Comparison of ENCODE assay signal across 20 cellular contexts in genomic region chr15:87648278-87648677, GRCh38.
DNase-seq lines count a peak whose midpoint lies in the region; ATAC-seq and TF ChIP-seq lines count a peak whose summit lies in the region.
"Had no signal": no experiment of that assay in that cellular context is flagged by ENCODE, and none has a peak within 500 bp of the region (broad histone marks: within the 10 kb centered on the region; RNA-seq: fewer than 3 reads in every experiment).

No MANE protein-coding gene starts in this region.

- CTCF ChIA-PET in AG04450 (lab: Charles Lee): no interaction called here
- CTCF ChIA-PET in MCF 10A (lab: Yijun Ruan, JAX): no interaction called here

- H3K4me3 ChIP-seq in AG04450 (ENCODE audit: low read depth, low read length) (no peak overlapping the region), choroid plexus epithelial cell (ENCODE audit: low read depth, low read length) (no peak overlapping the region)
- H3K4me3 ChIP-seq: Peyer's patch had no signal

- POLR2A ChIA-PET in AG04450 (lab: Yijun Ruan, JAX): no interaction called here
- POLR2A ChIA-PET in MCF 10A (lab: Yijun Ruan, JAX): no interaction called here

- peak; percentile 41 for ATAC-seq in sciatic nerve
- no peak for ATAC-seq in GM21381 (IDR thresholded peaks at IDR 0.05; ENCODE audit: unreplicated experiment)
- ATAC-seq: CD8-positive, alpha-beta T cell had no signal

- TF ChIP-seq CTCF in AG04450 (IDR thresholded peaks at IDR 0.05; ENCODE audit: low read depth, low read length) (no peak), choroid plexus epithelial cell (conservative IDR thresholded peaks at IDR 0.05; ENCODE audit: low read depth, low read length) (no peak), MCF 10A (IDR thresholded peaks at IDR 0.05; ENCODE audit: unreplicated experiment) (no peak)

- no peaks in the 10 kb centered on the region for H3K27me3 Mint-ChIP-seq in MCF 10A (ENCODE audit: insufficient read depth, unreplicated experiment)

- H3K27ac Mint-ChIP-seq in MCF 10A (ENCODE audit: low read depth, unreplicated experiment): no peak overlapping the region
- H3K27ac Mint-ChIP-seq: CD8-positive, alpha-beta T cell had no signal

- peak; percentile 44 for DNase-seq in AG04450 (ENCODE audit: low read depth, low spot score)
- peak; percentile 86 for DNase-seq in NCI-H226
- peak; percentile 57 for DNase-seq in choroid plexus epithelial cell (ENCODE audit: low read depth)
- DNase-seq in sciatic nerve (ENCODE audit: low spot score): no peak
- no peak for DNase-seq in MCF 10A (ENCODE audit: unreplicated experiment)
- no peak for DNase-seq in COR-L47 (lab: John Stamatoyannopoulos, UW)
- no peak for DNase-seq in midbrain (lab: John Stamatoyannopoulos, UW)
- DNase-seq: AML-193; C1 segment of cervical spinal cord; Calu3; CD8-positive, alpha-beta T cell; DMS153; GDM1; NCI-H1092; NCI-H1436; NCI-H2029; NCI-H345; NCI-H524; Peyer's patch had no signal

- no peak overlapping the region for H3K4me3 Mint-ChIP-seq in MCF 10A (ENCODE audit: unreplicated experiment)
- H3K4me3 Mint-ChIP-seq: CD8-positive, alpha-beta T cell had no signal

- intact Hi-C loops in sciatic nerve (cut with DNase I) (no loop called here), MCF 10A (cut with micrococcal nuclease) (no loop called here)

- no peaks in the 10 kb centered on the region for H3K9me3 ChIP-seq in AG04450 (ENCODE audit: control insufficient read depth, insufficient read depth, low read length)
- H3K9me3 ChIP-seq: Peyer's patch had no signal

- no peaks in the 10 kb centered on the region for H3K4me1 Mint-ChIP-seq in MCF 10A (ENCODE audit: insufficient read depth, unreplicated experiment)

- no peaks in the 10 kb centered on the region for H3K9me3 Mint-ChIP-seq in MCF 10A (ENCODE audit: unreplicated experiment)
- H3K9me3 Mint-ChIP-seq: CD8-positive, alpha-beta T cell had no signal

- no peak overlapping the region for H3K27ac ChIP-seq in AG04450 (ENCODE audit: low read depth, low read length)
- H3K27ac ChIP-seq: Peyer's patch had no signal

- no peaks in the 10 kb centered on the region for H3K36me3 Mint-ChIP-seq in MCF 10A (ENCODE audit: insufficient read depth, unreplicated experiment)
- H3K36me3 Mint-ChIP-seq: CD8-positive, alpha-beta T cell had no signal

- no TSS peak for BruUV-seq in MCF 10A (replicated peaks; lab: Mats Ljungman, UMichigan)

- H3K27me3 ChIP-seq in AG04450 (ENCODE audit: control insufficient read depth, insufficient read depth, low read length): no peaks in the 10 kb centered on the region
- H3K27me3 ChIP-seq: Peyer's patch had no signal

Comparison
In these comparisons a context has a peak if more than half of its experiments do, and no peak if none do; other contexts are left out.
1. DNase-seq: peak in AG04450 (single experiment), NCI-H226 (single experiment) and choroid plexus epithelial cell (single experiment); none in sciatic nerve (single experiment), MCF 10A (single experiment), COR-L47 (single experiment) and midbrain (single experiment).